8 cellular contexts compared by ENCODE assay signal in the genomic region with DNA sequence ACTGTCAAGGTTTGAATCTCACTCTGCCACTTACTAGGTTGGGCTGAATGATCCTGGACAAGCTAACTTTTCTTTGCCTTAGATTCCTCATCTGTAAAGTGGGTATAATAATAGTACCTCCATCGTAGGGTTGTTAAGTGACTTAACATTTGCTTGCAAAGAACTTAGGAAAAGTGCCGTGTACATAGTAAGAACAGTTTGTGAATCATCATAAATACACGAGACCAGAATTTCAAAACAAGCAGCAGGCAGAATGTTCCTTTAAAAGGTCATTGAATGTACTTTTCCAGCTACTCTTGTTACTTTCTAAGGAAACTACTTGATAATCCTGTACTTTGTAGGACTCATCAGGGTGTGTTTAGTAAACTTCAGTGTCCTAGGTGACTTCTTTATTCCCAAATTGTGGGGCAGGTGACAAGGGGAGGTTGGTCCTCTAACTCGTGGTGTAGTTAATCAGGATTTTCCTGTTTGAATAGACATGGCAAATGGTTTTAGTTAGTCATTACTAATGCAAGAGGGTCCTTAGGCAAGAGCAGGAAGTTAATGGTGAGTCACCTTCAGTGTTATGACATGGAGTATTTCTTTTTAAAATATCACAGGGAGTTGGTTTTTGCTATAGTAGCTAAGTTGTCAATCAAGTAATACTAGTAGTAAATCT.
DNase-seq lines count a peak whose midpoint lies in the region; ATAC-seq and TF ChIP-seq lines count a peak whose summit lies in the region.

No MANE protein-coding gene starts in this region.

- no peaks in the 10 kb centered on the region for H3K9me3 Mint-ChIP-seq in activated T-cell treated with anti-CD3 and anti-CD28 coated beads, Interleukin-2, amount 50 U/mL, for 4 hours

- intact Hi-C loops in sciatic nerve (cut with DNase I), result no loop called here

- TF ChIP-seq CTCF in fibroblast of pulmonary artery (IDR thresholded peaks at IDR 0.05; ENCODE audit: low read length, missing control alignments), result no peak

- no peak overlapping the region for H3K4me3 Mint-ChIP-seq in activated T-cell treated with anti-CD3 and anti-CD28 coated beads, Interleukin-2, amount 50 U/mL, for 4 hours

- H3K4me1 Mint-ChIP-seq in activated T-cell treated with anti-CD3 and anti-CD28 coated beads, Interleukin-2, amount 50 U/mL, for 4 hours (ENCODE audit: low read depth), result peaks cover 1% of the 10 kb centered on the region

- H3K4me3 ChIP-seq in fibroblast of pulmonary artery (replicated peaks; ENCODE audit: low read depth, low read length), result no peak overlapping the region

- H3K36me3 Mint-ChIP-seq in activated T-cell treated with anti-CD3 and anti-CD28 coated beads, Interleukin-2, amount 50 U/mL, for 4 hours (ENCODE audit: insufficient read depth), result no peaks in the 10 kb centered on the region

- ATAC-seq in sciatic nerve, result peak; percentile 62
- ATAC-seq in activated T-cell treated with anti-CD3 and anti-CD28 coated beads, Interleukin-2, amount 50 U/mL, for 4 hours, result no peak

- DNase-seq in ELF-1 (ENCODE audit: low read depth, low spot score) (peak; percentile 39), RPMI7951 (ENCODE audit: low read depth) (peak; percentile 87), fibroblast of pulmonary artery (ENCODE audit: low read depth) (peak; percentile 92), sciatic nerve (ENCODE audit: low spot score) (no peak)
- no peak for DNase-seq in activated CD4-positive, alpha-beta T cell treated with anti-CD3 and anti-CD28 coated beads for 4 hours
- DNase-seq in activated CD4-positive, alpha-beta T cell treated with anti-CD3 and anti-CD28 coated beads, Interleukin-2, amount 50 U/mL, for 4 hours, result no peak
- DNase-seq in activated T-cell treated with anti-CD3 and anti-CD28 coated beads, Interleukin-2, amount 50 U/mL, for 4 hours, result no peak
- DNase-seq in stimulated activated naive CD4-positive, alpha-beta T cell treated with Interleukin-2 at 50 U/mL for 16 hours (lab: John Stamatoyannopoulos, UW), result no peak

- peaks cover 5% of the 10 kb centered on the region for H3K27me3 Mint-ChIP-seq in activated T-cell treated with anti-CD3 and anti-CD28 coated beads, Interleukin-2, amount 50 U/mL, for 4 hours (ENCODE audit: low read depth)

Comparison
In these comparisons a context has a peak if more than half of its experiments do, and no peak if none do; other contexts are left out.
1. DNase-seq: peak in ELF-1 (single experiment), RPMI7951 (single experiment) and fibroblast of pulmonary artery (single experiment); none in sciatic nerve (single experiment), activated CD4-positive, alpha-beta T cell treated with anti-CD3 and anti-CD28 coated beads for 4 hours (0 of 2), activated CD4-positive, alpha-beta T cell treated with anti-CD3 and anti-CD28 coated beads, Interleukin-2, amount 50 U/mL, for 4 hours (0 of 2), activated T-cell treated with anti-CD3 and anti-CD28 coated beads, Interleukin-2, amount 50 U/mL, for 4 hours (single experiment) and stimulated activated naive CD4-positive, alpha-beta T cell treated with Interleukin-2 at 50 U/mL for 16 hours (single experiment).